Comparison of ENCODE assay signal across 8 cellular contexts in the genomic region with DNA sequence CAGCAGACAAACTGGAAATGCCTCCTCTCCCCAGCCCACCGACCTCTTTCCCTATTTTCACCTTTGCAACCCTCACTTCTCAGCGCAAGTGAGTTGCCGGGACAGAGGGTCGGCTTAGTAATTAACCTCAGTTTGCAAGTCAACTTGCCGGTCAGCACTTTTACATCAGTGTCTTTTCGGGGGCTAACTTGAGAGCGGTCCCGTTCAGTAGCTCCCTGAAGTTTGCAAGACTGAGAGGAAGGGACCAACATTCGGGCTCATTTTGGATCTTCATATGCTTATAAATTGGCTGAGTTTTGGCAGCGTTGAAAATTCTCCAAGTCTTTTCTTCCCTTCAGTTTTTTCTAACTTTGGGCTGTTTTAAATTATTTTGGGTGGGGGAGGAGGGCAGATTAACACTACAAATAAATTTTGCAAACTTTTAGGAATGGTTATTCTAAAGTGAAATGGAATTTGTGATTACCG. TPM values are rescaled to one million over a fixed set of nuclear protein-coding genes. Genes with fewer than 3 reads are reported as not detected.
DNase-seq lines count a peak whose midpoint lies in the region; ATAC-seq and TF ChIP-seq lines count a peak whose summit lies in the region.

No MANE protein-coding gene starts in this region.

- H3K9me3 ChIP-seq in adrenal gland (replicated peaks in 1 of 3) (no peaks in the 10 kb centered on the region), right lobe of liver (no peaks in the 10 kb centered on the region), tibial artery (no peaks in the 10 kb centered on the region)

- H3K36me3 Mint-ChIP-seq in activated T-cell treated with anti-CD3 and anti-CD28 coated beads, Interleukin-2, amount 50 U/mL, for 24 hours (ENCODE audit: low read depth) = peaks cover 21% of the 10 kb centered on the region

- no peaks in the 10 kb centered on the region for H3K9me3 Mint-ChIP-seq in activated T-cell treated with anti-CD3 and anti-CD28 coated beads, Interleukin-2, amount 50 U/mL, for 24 hours

- TF ChIP-seq POLR2A in adrenal gland (IDR thresholded peaks at IDR 0.05) (no peak), right lobe of liver (IDR thresholded peaks at IDR 0.05) (no peak)

- intact Hi-C loops in adrenal gland (cut with DNase I) = no loop called here
- intact Hi-C loops in right lobe of liver (cut with DNase I) = no loop called here
- intact Hi-C loops in tibial artery (cut with DNase I; ENCODE audit: low total_unique reads) = no loop called here

- H3K4me3 Mint-ChIP-seq in activated T-cell treated with anti-CD3 and anti-CD28 coated beads, Interleukin-2, amount 50 U/mL, for 24 hours = peak overlapping the region; percentile 94

- H3K27me3 ChIP-seq in adrenal gland (no peaks in the 10 kb centered on the region), right lobe of liver (no peaks in the 10 kb centered on the region), tibial artery (no peaks in the 10 kb centered on the region)

- H3K36me3 ChIP-seq in adrenal gland (replicated peaks in 1 of 2) (peaks cover 0 to 2% of the 10 kb centered on the region in 2 donors), right lobe of liver (no peaks in the 10 kb centered on the region), tibial artery (peaks cover 0 to 7% (median 6%) of the 10 kb centered on the region in 3 donors)

- H3K27ac ChIP-seq in adrenal gland = peak overlapping the region in 4 of 5 donors; percentile 97 to 99 (median 98)
- peak overlapping the region in 2 of 3 donors; percentile 94 to 99 for H3K27ac ChIP-seq in right lobe of liver
- peak overlapping the region; percentile 95 to 98 for H3K27ac ChIP-seq in tibial artery

- peak overlapping the region; percentile 96 for H3K27ac Mint-ChIP-seq in activated T-cell treated with anti-CD3 and anti-CD28 coated beads, Interleukin-2, amount 50 U/mL, for 24 hours

- H3K27me3 Mint-ChIP-seq in activated T-cell treated with anti-CD3 and anti-CD28 coated beads, Interleukin-2, amount 50 U/mL, for 24 hours = no peaks in the 10 kb centered on the region

- WGBS in adrenal gland, 4 donors = 1 to 4% (median 2%) methylated on average over 9 to 11 of the region's 11 CpGs
- 2% methylated on average over 11 of the region's 11 CpGs for WGBS in right lobe of liver (ENCODE audit: insufficient coverage, low coverage, low lambda C conversion rate, missing lambda C conversion rate)

- H3K4me3 ChIP-seq in adrenal gland = peak overlapping the region in 3 of 4 donors; percentile 23 to 92 (median 68)
- peak overlapping the region; percentile 92 to 98 (median 94) for H3K4me3 ChIP-seq in right lobe of liver
- peak overlapping the region; percentile 74 to 87 for H3K4me3 ChIP-seq in tibial artery

- no peak for DNase-seq in activated T-cell treated with anti-CD3 and anti-CD28 coated beads, Interleukin-2, amount 50 U/mL, for 24 hours
- DNase-seq in activated T-cell treated with anti-CD3 and anti-CD28 coated beads for 4 hours = no peak
- DNase-seq in adrenal gland = no peak
- DNase-seq in right lobe of liver = no peak
- DNase-seq in tibial artery = no peak
- DNase-seq in SW 1271 (lab: John Stamatoyannopoulos, UW) = no peak
- no peak for DNase-seq in NCI-H2196 treated with DMSO at 0.1 percent for 48 hours (lab: John Stamatoyannopoulos, UW; ENCODE audit: unreplicated experiment)
- no peak for DNase-seq in NCI-H1417 treated with DMSO at 0.1 percent for 48 hours (lab: John Stamatoyannopoulos, UW)

- TF ChIP-seq CTCF in adrenal gland (IDR thresholded peaks at IDR 0.05) = no peak
- no peak for TF ChIP-seq CTCF in right lobe of liver (IDR thresholded peaks at IDR 0.05)
- no peak for TF ChIP-seq CTCF in tibial artery (IDR thresholded peaks at IDR 0.05)

- peaks cover 28% of the 10 kb centered on the region for H3K4me1 Mint-ChIP-seq in activated T-cell treated with anti-CD3 and anti-CD28 coated beads, Interleukin-2, amount 50 U/mL, for 24 hours (ENCODE audit: low read depth)

- ATAC-seq in right lobe of liver = no peak

- H3K4me1 ChIP-seq in adrenal gland (replicated peaks in 1 of 2) (peaks cover 5 to 22% of the 10 kb centered on the region in 2 donors), right lobe of liver (no peaks in the 10 kb centered on the region), tibial artery (peaks cover 0 to 12% (median 9%) of the 10 kb centered on the region in 4 donors)

RNA-seq across cellular contexts. Expression of a gene that starts 0.8 kb away (rescaled TPM):
- total RNA-seq in adrenal gland (10 to 100 TPM in 5 of 8 donors, 1 to 10 TPM in 3; 5.2 to 27.6 (median 11.7) TPM), right lobe of liver (1 to 10 TPM; 2.3 to 6.2 (median 3.3) TPM)
- polyA plus RNA-seq in adrenal gland = 10 to 100 TPM in 1 of 3 donors, 1 to 10 TPM in 2; 4.3 to 23.2 (median 6.4) TPM

RNA-seq across cellular contexts. Expression of a gene that starts 17.9 kb away (rescaled TPM):
- total RNA-seq in adrenal gland = 100 to 1,000 TPM in 1 of 8 donors, 10 to 100 TPM in 7; 40.2 to 116 (median 74.2) TPM
- 10 to 100 TPM; 31.7 to 49.1 (median 47.0) TPM for polyA plus RNA-seq in adrenal gland
- 10 to 100 TPM; 16.2 to 23.3 (median 19.7) TPM for total RNA-seq in right lobe of liver
